12 cellular contexts compared by ENCODE assay signal in genomic region chr2:173090291-173090877, GRCh38. TPM values are rescaled to one million over a fixed set of nuclear protein-coding genes. Genes with fewer than 3 reads are reported as not detected.
DNase-seq lines count a peak whose midpoint lies in the region; ATAC-seq and TF ChIP-seq lines count a peak whose summit lies in the region.
"Had no signal": no experiment of that assay in that cellular context is flagged by ENCODE, and none has a peak within 500 bp of the region (broad histone marks: within the 10 kb centered on the region; RNA-seq: fewer than 3 reads in every experiment).

No MANE protein-coding gene starts in this region.

- H4K20me1 ChIP-seq in GM23338 (replicated peaks; ENCODE audit: insufficient read depth) = no peaks in the 10 kb centered on the region

- no peaks in the 10 kb centered on the region for H3K36me3 Mint-ChIP-seq in GM23338 (ENCODE audit: low read depth)
- peaks cover 6% of the 10 kb centered on the region for H3K36me3 Mint-ChIP-seq in chondrocyte (ENCODE audit: low read depth)
- H3K36me3 Mint-ChIP-seq: activated naive CD4-positive, alpha-beta T cell treated with anti-CD3 and anti-CD28 coated beads, Interleukin-2, amount 50 U/mL, for 24 hours had no signal

- H3K27me3 Mint-ChIP-seq in GM23338 (ENCODE audit: insufficient read depth, low read depth, poor library complexity) (no peaks in the 10 kb centered on the region), chondrocyte (ENCODE audit: low read depth) (no peaks in the 10 kb centered on the region)

- H3K4me1 Mint-ChIP-seq in GM23338 (peaks cover 23% of the 10 kb centered on the region), chondrocyte (ENCODE audit: low read depth) (peaks cover 49% of the 10 kb centered on the region)
- H3K4me1 Mint-ChIP-seq: activated naive CD4-positive, alpha-beta T cell treated with anti-CD3 and anti-CD28 coated beads, Interleukin-2, amount 50 U/mL, for 24 hours had no signal

- H2AFZ ChIP-seq in GM23338 = no peak overlapping the region

- H3K9me2 ChIP-seq in GM23338 (ENCODE audit: insufficient read depth) = no peaks in the 10 kb centered on the region

- ATAC-seq in GM23338 (peak; percentile 63), HG02588 (IDR thresholded peaks at IDR 0.05; ENCODE audit: unreplicated experiment) (no peak)

- no peak overlapping the region for H3K27ac ChIP-seq in GM23338 (ENCODE audit: low read depth)

- peak overlapping the region; percentile 53 for H3K9ac ChIP-seq in skeletal muscle satellite cell (ENCODE audit: low read depth, low read length)

- peaks cover 5% of the 10 kb centered on the region; the same call in 1 of the 2 replicates for H3K4me1 ChIP-seq in GM23338 (ENCODE audit: insufficient read depth)
- H3K4me1 ChIP-seq in skeletal muscle satellite cell (ENCODE audit: control insufficient read depth, insufficient read depth, low read length) = peaks cover 25% of the 10 kb centered on the region

- peak overlapping the region; percentile 80 for H3K27ac Mint-ChIP-seq in GM23338
- H3K27ac Mint-ChIP-seq in chondrocyte (ENCODE audit: unreplicated experiment) = peak overlapping the region; percentile 90
- H3K27ac Mint-ChIP-seq: activated naive CD4-positive, alpha-beta T cell treated with anti-CD3 and anti-CD28 coated beads, Interleukin-2, amount 50 U/mL, for 24 hours; stimulated activated naive CD8-positive, alpha-beta T cell treated with anti-CD3 and anti-CD28 coated beads, Interleukin-15, Interleukin-2, amounts not matched to agents 100 ng/mL and 50 ng/mL, for 24 hours had no signal

- H3K4me2 ChIP-seq in GM23338 (no peak overlapping the region), skeletal muscle satellite cell (ENCODE audit: low read length) (peak overlapping the region; percentile 78)

- H3K4me3 Mint-ChIP-seq in GM23338 = no peak overlapping the region
- H3K4me3 Mint-ChIP-seq in chondrocyte (ENCODE audit: unreplicated experiment) = peak overlapping the region; percentile 10
- H3K4me3 Mint-ChIP-seq: activated naive CD4-positive, alpha-beta T cell treated with anti-CD3 and anti-CD28 coated beads, Interleukin-2, amount 50 U/mL, for 24 hours; stimulated activated naive CD8-positive, alpha-beta T cell treated with anti-CD3 and anti-CD28 coated beads, Interleukin-15, Interleukin-2, amounts not matched to agents 100 ng/mL and 50 ng/mL, for 24 hours had no signal

- H3K9me3 Mint-ChIP-seq in GM23338 = no peaks in the 10 kb centered on the region; the same call in 2 of the 3 replicates
- peaks cover 8% of the 10 kb centered on the region for H3K9me3 Mint-ChIP-seq in chondrocyte (ENCODE audit: low read depth)
- H3K9me3 Mint-ChIP-seq: activated naive CD4-positive, alpha-beta T cell treated with anti-CD3 and anti-CD28 coated beads, Interleukin-2, amount 50 U/mL, for 24 hours; stimulated activated naive CD8-positive, alpha-beta T cell treated with anti-CD3 and anti-CD28 coated beads, Interleukin-15, Interleukin-2, amounts not matched to agents 100 ng/mL and 50 ng/mL, for 24 hours had no signal

- H3K9me3 ChIP-seq in skeletal muscle satellite cell (replicated peaks; ENCODE audit: low read length) = no peaks in the 10 kb centered on the region

- H3K36me3 ChIP-seq in GM23338 (ENCODE audit: insufficient read depth) (no peaks in the 10 kb centered on the region), skeletal muscle satellite cell (ENCODE audit: insufficient read depth, low read length) (peaks cover 16% of the 10 kb centered on the region)

- DNase-seq in GM23338 (ENCODE audit: low spot score) (peak; percentile 37), chondrocyte (ENCODE audit: low spot score) (no peak), iPS-NIHi7 (ENCODE audit: extremely low spot score) (peak; percentile 24), NCI-H187 (lab: John Stamatoyannopoulos, UW) (no peak), NCI-H524 (lab: John Stamatoyannopoulos, UW) (no peak)
- DNase-seq in activated effector memory CD4-positive, alpha-beta T cell treated with Interleukin-2 at 50 U/mL for 16 hours = no peak
- DNase-seq: NCI-H526 treated with DMSO at 0.1 percent for 48 hours, small intestine had no signal

- no peaks in the 10 kb centered on the region for H3F3A ChIP-seq in GM23338 (replicated peaks; ENCODE audit: low read depth)

- no peaks in the 10 kb centered on the region for H3K27me3 ChIP-seq in GM23338 (ENCODE audit: insufficient read depth)
- no peaks in the 10 kb centered on the region for H3K27me3 ChIP-seq in skeletal muscle satellite cell (ENCODE audit: control insufficient read depth, insufficient read depth, low read length)

- no peak for TF ChIP-seq CTCF in GM23338 (conservative IDR thresholded peaks at IDR 0.05; ENCODE audit: low read depth in 2 of 2)
- TF ChIP-seq CTCF in chondrocyte (IDR thresholded peaks at IDR 0.05) = no peak

- H3K4me3 ChIP-seq in GM23338 = no peak overlapping the region
- peak overlapping the region; percentile 49 for H3K4me3 ChIP-seq in skeletal muscle satellite cell (ENCODE audit: low read length)

- H3K79me2 ChIP-seq in GM23338 (replicated peaks; ENCODE audit: insufficient read depth) = no peaks in the 10 kb centered on the region; the same call in 1 of the 2 replicates

TF ChIP-seq in GM23338, 12 proteins besides CTCF, POLR2A, EP300 and RAD21:
- TF ChIP-seq ZNF114 (CRISPR knock-in tag; IDR thresholded peaks at IDR 0.05) (no peak), STAT1 (IDR thresholded peaks at IDR 0.05; ENCODE audit: unreplicated experiment) (no peak), ETS1 (IDR thresholded peaks at IDR 0.05) (no peak), ZNF331 (CRISPR knock-in tag; IDR thresholded peaks at IDR 0.05; ENCODE audit: low read depth) (no peak), POLR2AphosphoS5 (IDR thresholded peaks at IDR 0.05; ENCODE audit: low read depth) (no peak)

RNA-seq across cellular contexts. Expression of gene MAP3K20, which starts 14.7 kb away (rescaled TPM):
- 9.6 and 13.7 TPM in 2 replicates for total RNA-seq in GM23338 (2014; rRNA removed; shearing (Covaris generic))
- polyA plus RNA-seq in GM23338 (2016; fragmentation: Nextera tagmentation; extraction: Ambion mirVana) = 6.5 and 7.6 TPM in 2 replicates
- total RNA-seq in chondrocyte = 55.7 to 68.5 TPM (median 68.1 TPM) in 3 replicates
- 62.3 and 98.9 TPM in 2 replicates for total RNA-seq in skeletal muscle satellite cell (2012; rRNA removed)

Comparison
In these comparisons a context has a peak if more than half of its experiments do, and no peak if none do; other contexts are left out.
1. DNase-seq: peak in GM23338 (single experiment) and iPS-NIHi7 (single experiment); none in chondrocyte (single experiment), activated effector memory CD4-positive, alpha-beta T cell treated with Interleukin-2 at 50 U/mL for 16 hours (single experiment), NCI-H187 (0 of 2) and NCI-H524 (0 of 2).